Comparison of ENCODE assay signal across 15 cellular contexts in the genomic region with DNA sequence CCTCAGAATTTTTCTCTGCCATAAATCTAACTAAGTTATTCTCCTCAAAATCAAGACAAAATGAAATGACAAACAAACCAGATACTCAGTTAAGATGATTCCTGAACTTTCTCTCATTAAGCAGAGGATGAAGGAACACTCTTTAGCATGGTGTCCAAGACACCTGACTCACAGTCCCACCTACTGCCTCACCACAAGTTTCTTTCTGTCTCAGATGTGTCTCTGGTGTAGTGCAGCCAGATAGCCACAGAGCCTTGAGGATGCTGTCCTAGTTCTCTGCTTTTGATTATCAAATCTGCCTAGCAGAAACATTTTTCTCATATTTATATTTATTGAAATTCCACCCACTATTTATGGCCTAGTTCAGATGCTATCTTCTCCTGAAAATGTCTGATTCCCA.
DNase-seq lines count a peak whose midpoint lies in the region; ATAC-seq and TF ChIP-seq lines count a peak whose summit lies in the region.
"Had no signal": no experiment of that assay in that cellular context is flagged by ENCODE, and none has a peak within 500 bp of the region (broad histone marks: within the 10 kb centered on the region; RNA-seq: fewer than 3 reads in every experiment).

No MANE protein-coding gene starts in this region.

- peak; percentile 37 for DNase-seq in GM10248 (ENCODE audit: extremely low spot score)
- DNase-seq in NCI-H2196 treated with DMSO at 0.1 percent for 48 hours (lab: John Stamatoyannopoulos, UW; ENCODE audit: unreplicated experiment): no peak
- no peak for DNase-seq in stimulated activated CD4-positive, alpha-beta T cell treated with anti-CD3 and anti-CD28 coated beads, Interleukin-2, amount 100 ng/mL, for 48 hours
- no peak for DNase-seq in activated CD4-positive, CD25-positive, alpha-beta regulatory T cell (lab: John Stamatoyannopoulos, UW)
- DNase-seq in CD14-positive monocyte (ENCODE audit: low spot score): no peak
- DNase-seq: activated CD4-positive, alpha-beta T cell treated with anti-CD3 and anti-CD28 coated beads, Interleukin-2, amount 10 ng/mL, durations not matched to agents 24 days and 14 days; activated gamma-delta T cell treated with Interleukin-2 at 50 U/mL for 16 hours; mesenchymal stem cell; NCI-H1930; stimulated activated CD4-positive, alpha-beta T cell treated with anti-CD3 and anti-CD28 coated beads, Interleukin-2, amount 100 ng/mL, for 24 hours had no signal

- intact Hi-C loops in CD14-positive monocyte (cut with micrococcal nuclease): no loop called here

- CTCF ChIA-PET in GM10248 (lab: Yijun Ruan, JAX): no interaction called here

- H3K27me3 Mint-ChIP-seq in CD14-positive monocyte (ENCODE audit: low read depth in 3 of 3): peaks cover 0 to 3% (median 0%) of the 10 kb centered on the region in 3 donors
- H3K27me3 Mint-ChIP-seq: IgD-negative memory B cell; stimulated activated naive CD8-positive, alpha-beta T cell treated with anti-CD3 and anti-CD28 coated beads, Interleukin-15, Interleukin-2, amounts not matched to agents 100 ng/mL and 50 ng/mL, for 24 hours had no signal

- peak; percentile 90 for ATAC-seq in GM19043 (IDR thresholded peaks at IDR 0.05; ENCODE audit: low read depth, unreplicated experiment)
- ATAC-seq in GM21786 (IDR thresholded peaks at IDR 0.05; ENCODE audit: unreplicated experiment): peak; percentile 96
- ATAC-seq in HG03135 (IDR thresholded peaks at IDR 0.05; ENCODE audit: unreplicated experiment): peak; percentile 94

- POLR2A ChIA-PET in GM10248 (lab: Yijun Ruan, JAX): no interaction called here

- TF ChIP-seq CTCF in GM10248 (IDR thresholded peaks at IDR 0.05; ENCODE audit: control extremely low read depth, extremely low read depth, low read depth, missing control alignments) (no peak), CD14-positive monocyte (IDR thresholded peaks at IDR 0.05) (no peak)

- H3K4me1 Mint-ChIP-seq in CD14-positive monocyte: no peaks in the 10 kb centered on the region

- H3K9me3 Mint-ChIP-seq in CD14-positive monocyte: peaks cover 8 to 13% (median 10%) of the 10 kb centered on the region in 7 donors

- H3K4me3 Mint-ChIP-seq in CD14-positive monocyte: no peak overlapping the region
- H3K4me3 Mint-ChIP-seq: activated CD4-positive, alpha-beta T cell treated with anti-CD3 and anti-CD28 coated beads, Interleukin-2, amount 10 ng/mL, durations not matched to agents 24 days and 14 days; IgD-negative memory B cell; stimulated activated naive CD8-positive, alpha-beta T cell treated with anti-CD3 and anti-CD28 coated beads, Interleukin-15, Interleukin-2, amounts not matched to agents 100 ng/mL and 50 ng/mL, for 24 hours had no signal

- no peaks in the 10 kb centered on the region for H3K36me3 Mint-ChIP-seq in CD14-positive monocyte

- H3K27ac Mint-ChIP-seq in CD14-positive monocyte: no peak overlapping the region
- H3K27ac Mint-ChIP-seq: activated CD4-positive, alpha-beta T cell treated with anti-CD3 and anti-CD28 coated beads, Interleukin-2, amount 10 ng/mL, durations not matched to agents 24 days and 14 days; IgD-negative memory B cell; stimulated activated naive CD8-positive, alpha-beta T cell treated with anti-CD3 and anti-CD28 coated beads, Interleukin-15, Interleukin-2, amounts not matched to agents 100 ng/mL and 50 ng/mL, for 24 hours had no signal
